Comparison of ENCODE assay signal across 8 cellular contexts in the genomic region with DNA sequence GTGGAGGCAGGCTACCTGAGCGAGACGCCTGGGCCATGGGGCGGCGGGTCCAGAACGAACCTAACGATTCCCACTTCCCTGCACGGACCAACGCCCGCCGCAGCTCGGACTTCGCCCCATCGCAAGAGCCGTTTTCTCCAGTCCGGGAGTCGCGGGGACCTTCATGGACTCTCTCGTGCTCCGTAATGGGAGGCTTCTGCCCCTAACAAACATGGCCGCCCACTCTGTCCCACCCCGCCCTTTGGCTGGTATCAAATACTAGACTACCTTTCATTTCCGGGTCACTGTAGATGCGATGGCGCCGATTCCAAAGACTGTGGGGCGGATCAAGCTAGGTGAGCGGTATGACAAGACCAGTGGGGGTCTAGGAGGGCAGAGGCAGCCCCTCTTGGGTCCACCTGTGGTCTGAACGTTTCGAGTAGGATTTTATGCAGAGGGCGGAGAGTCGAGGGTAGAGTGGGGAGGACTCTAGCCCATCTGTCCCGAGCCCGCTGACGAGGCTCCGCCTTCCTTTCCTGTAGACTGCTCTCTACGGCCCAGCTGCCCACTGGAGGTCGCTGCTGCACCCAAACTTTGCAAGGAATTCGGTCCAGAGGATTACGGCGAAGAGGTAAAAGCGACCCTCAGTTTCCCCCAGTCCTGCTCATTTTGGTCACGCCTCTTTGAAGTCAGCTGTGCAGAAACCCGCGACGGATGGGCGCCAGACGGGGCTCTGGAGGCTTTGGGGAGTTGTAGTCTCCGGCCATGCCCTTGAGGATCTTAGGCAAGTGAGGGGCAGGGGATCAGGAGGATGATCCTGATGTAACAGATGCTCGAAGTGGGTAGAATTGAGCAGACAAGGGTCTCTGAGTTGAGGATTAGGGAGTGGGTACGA. TPM values are rescaled to one million over a fixed set of nuclear protein-coding genes. Genes with fewer than 3 reads are reported as not detected.
DNase-seq lines count a peak whose midpoint lies in the region; ATAC-seq and TF ChIP-seq lines count a peak whose summit lies in the region.

TSS of gene CCDC142 (minus strand) at position 198 of the 874 bp plus-strand sequence. CDS start at position 37, 161 bp downstream.
TSS of gene TTC31 (plus strand) at position 281 of the 874 bp plus-strand sequence. CDS start at position 296, 15 bp downstream.

- TF ChIP-seq CTCF in foreskin keratinocyte (conservative IDR thresholded peaks at IDR 0.05): peak; percentile 94
- no peak for TF ChIP-seq CTCF in subcutaneous adipose tissue (IDR thresholded peaks at IDR 0.05; ENCODE audit: low read depth)

- H3K14ac ChIP-seq in neuronal stem cell (ENCODE audit: low read length): peak within 1 kb of the TSS; percentile 100

- H3K27me3 ChIP-seq in H7 (ENCODE audit: control insufficient read depth, insufficient read depth, low read length) (no peaks in the 10 kb centered on the region; the same call in 1 of the 2 replicates), foreskin keratinocyte (no peaks in the 10 kb centered on the region), neuronal stem cell (ENCODE audit: control insufficient read depth in 3 of 3, insufficient read depth in 3 of 3, low read depth in 1 of 3, low read length in 3 of 3) (no peaks in the 10 kb centered on the region)

- H3K18ac ChIP-seq in neuronal stem cell (ENCODE audit: low read length): peak within 1 kb of the TSS; percentile 99

- peak within 1 kb of the TSS; percentile 93 for H2AFZ ChIP-seq in neuronal stem cell (ENCODE audit: low read length)

- ATAC-seq in foreskin keratinocyte: peak; percentile 92

- peak within 1 kb of the TSS; percentile 99 for H2BK15ac ChIP-seq in neuronal stem cell (ENCODE audit: low read length)

- peak within 1 kb of the TSS; percentile 78 for H4K8ac ChIP-seq in neuronal stem cell (ENCODE audit: low read depth, low read length)

- peak within 1 kb of the TSS; percentile 98 for H3K23ac ChIP-seq in neuronal stem cell (ENCODE audit: low read depth, low read length, poor library complexity)

- H3K4me1 ChIP-seq in foreskin keratinocyte (peaks cover 9% of the 10 kb centered on the region), neuronal stem cell (ENCODE audit: control insufficient read depth in 2 of 2, insufficient read depth in 1 of 2, low read depth in 1 of 2, low read length in 2 of 2) (peaks cover 9 to 14% of the 10 kb centered on the region in 2 donors)

- H2BK120ac ChIP-seq in neuronal stem cell (ENCODE audit: low read depth, low read length): peak within 1 kb of the TSS; percentile 67

- H3K9me3 ChIP-seq in neuronal stem cell (replicated peaks in 1 of 2; ENCODE audit: control insufficient read depth in 2 of 2, insufficient read depth in 1 of 2, low read depth in 1 of 2, low read length in 2 of 2): no peaks in the 10 kb centered on the region

- H3K27ac ChIP-seq in foreskin keratinocyte: peak within 1 kb of the TSS; percentile 87
- H3K27ac ChIP-seq in neuronal stem cell (replicated peaks; ENCODE audit: low read length): peak within 1 kb of the TSS; percentile 75

- H3K79me1 ChIP-seq in neuronal stem cell (ENCODE audit: low read depth, low read length): peaks cover 12% of the 10 kb centered on the region

- DNase-seq in GDM1 (lab: John Stamatoyannopoulos, UW): peak; percentile 87
- peak; percentile 94 for DNase-seq in H7
- peak; percentile 94 for DNase-seq in M059J (ENCODE audit: low read depth)
- DNase-seq in SIG-M5 (lab: John Stamatoyannopoulos, UW): peak; percentile 83
- DNase-seq in activated gamma-delta T cell (lab: John Stamatoyannopoulos, UW): peak; percentile 56
- DNase-seq in foreskin keratinocyte: peak; percentile 88 to 95
- DNase-seq in neuronal stem cell (ENCODE audit: low spot score): peak; percentile 94

- H2BK12ac ChIP-seq in neuronal stem cell (ENCODE audit: low read length): no peak within 1 kb of the TSS

- H3K4ac ChIP-seq in neuronal stem cell (ENCODE audit: low read length): peak within 1 kb of the TSS; percentile 3

- peak within 1 kb of the TSS; percentile 99 for H3K9ac ChIP-seq in neuronal stem cell (ENCODE audit: low read depth, low read length, poor library complexity)

- H3K4me2 ChIP-seq in neuronal stem cell (ENCODE audit: insufficient read depth, low read length, poor library complexity, severe bottlenecking): peak within 1 kb of the TSS; percentile 98

- H2BK5ac ChIP-seq in neuronal stem cell (ENCODE audit: low read length): peak within 1 kb of the TSS; percentile 88

- no peak within 1 kb of the TSS for H4K91ac ChIP-seq in neuronal stem cell (ENCODE audit: low read depth, low read length, poor library complexity)

- peak within 1 kb of the TSS; percentile 91 for H2AK5ac ChIP-seq in neuronal stem cell (ENCODE audit: low read depth, low read length)

- H3K4me3 ChIP-seq in H7 (ENCODE audit: insufficient read depth, low read depth, low read length) (peak within 1 kb of the TSS; percentile 93), neuronal stem cell (ENCODE audit: low read length in 2 of 2) (peak within 1 kb of the TSS; percentile 81 to 85)

- WGBS in neuronal stem cell (ENCODE audit: extremely low coverage in 2 of 2, insufficient read length in 2 of 2, insufficient replicate concordance in 1 of 2), 2 donors: no CpG with 5 or more reads among the region's 50 CpGs

- H3K36me3 ChIP-seq in H7 (replicated peaks; ENCODE audit: control insufficient read depth, insufficient read depth, low read length) (peaks cover 7% of the 10 kb centered on the region), neuronal stem cell (replicated peaks in 1 of 2; ENCODE audit: control insufficient read depth in 2 of 2, insufficient read depth in 2 of 2, low read length in 2 of 2) (peaks cover 7 to 33% of the 10 kb centered on the region in 2 donors)

RNA-seq across cellular contexts. Expression of gene CCDC142, which starts in this region (rescaled TPM):
- 9.8 and 12.0 TPM in 2 replicates for total RNA-seq in H7 (2014; rRNA removed; shearing (Covaris generic))
- 7.8 TPM in 2 replicates for total RNA-seq in M059J (2014; rRNA removed; shearing (Covaris generic))
- 8.8 and 9.4 TPM in 2 replicates for total RNA-seq in foreskin keratinocyte
- polyA plus RNA-seq in foreskin keratinocyte: 2.8 and 2.9 TPM in 2 replicates
- polyA plus RNA-seq in neuronal stem cell (2013, experiment 1 of 2): 5.2 TPM
- 5.7 TPM for polyA plus RNA-seq in neuronal stem cell (2013, experiment 2 of 2)
- 10 to 100 TPM; 10.4 to 30.0 (median 16.8) TPM for total RNA-seq in subcutaneous adipose tissue

RNA-seq across cellular contexts. Expression of gene TTC31, which starts in this region (rescaled TPM):
- 20.4 and 22.5 TPM in 2 replicates for total RNA-seq in H7 (2014; rRNA removed; shearing (Covaris generic))
- total RNA-seq in M059J (2014; rRNA removed; shearing (Covaris generic)): 10.0 and 13.6 TPM in 2 replicates
- total RNA-seq in foreskin keratinocyte (18.7 and 19.4 TPM in 2 replicates), subcutaneous adipose tissue (10 to 100 TPM; 13.0 to 34.9 (median 25.5) TPM)
- 14.7 and 15.2 TPM in 2 replicates for polyA plus RNA-seq in foreskin keratinocyte
- 16.0 TPM for polyA plus RNA-seq in neuronal stem cell (2013, experiment 1 of 2)
- 16.5 TPM for polyA plus RNA-seq in neuronal stem cell (2013, experiment 2 of 2)

Comparison
In these comparisons a context has a peak if more than half of its experiments do, and no peak if none do; other contexts are left out.
1. Peak in every context shown above with its lines: DNase-seq, ATAC-seq, H3K4me3 ChIP-seq and H3K27ac ChIP-seq.